ENCODE assay signal across 9 cellular contexts in the genomic region with DNA sequence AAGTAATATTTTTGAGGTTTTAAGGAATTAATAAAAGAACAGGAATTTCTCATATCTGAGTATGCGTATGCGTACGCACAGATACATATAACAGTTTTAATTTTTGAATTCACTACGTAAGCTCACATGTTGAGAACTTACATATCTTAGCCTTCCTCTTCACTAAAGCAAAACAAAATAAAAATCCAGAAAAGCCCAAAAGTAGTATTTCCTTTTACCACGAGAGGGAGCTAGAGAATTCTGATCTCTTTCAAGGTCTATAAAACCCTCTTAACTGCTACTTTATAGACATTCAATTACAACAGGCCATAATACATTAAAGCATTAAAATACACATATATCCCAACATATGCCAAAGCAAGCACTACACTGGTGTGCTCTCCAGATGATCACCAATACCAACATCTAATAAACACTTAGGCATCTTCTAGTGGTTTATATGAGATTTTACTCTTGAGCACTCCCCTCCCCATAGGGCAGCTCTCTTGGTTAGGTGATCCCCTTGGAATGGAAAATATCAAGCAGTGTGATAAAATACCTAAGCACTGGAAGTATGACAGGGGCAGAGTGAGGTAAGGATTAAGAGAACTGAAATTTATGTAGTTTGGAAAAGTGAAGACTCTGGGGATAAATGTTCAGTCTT.
A peak's percentile ranks its signal among the peaks of the same experiment; 100 is the strongest.
DNase-seq lines count a peak whose midpoint lies in the region; ATAC-seq and TF ChIP-seq lines count a peak whose summit lies in the region.
"Had no signal": no experiment of that assay in that cellular context is flagged by ENCODE, and none has a peak within 500 bp of the region (broad histone marks: within the 10 kb centered on the region; RNA-seq: fewer than 3 reads in every experiment).

No MANE protein-coding gene starts in this region.

- no peaks in the 10 kb centered on the region for H3K9me2 ChIP-seq in SU-DHL-6 (replicated peaks; ENCODE audit: insufficient read depth, low read length)

- no peak overlapping the region for H3K4me2 ChIP-seq in SU-DHL-6 (ENCODE audit: low read depth, low read length, poor library complexity, severe bottlenecking)

- H3K4me3 ChIP-seq in SU-DHL-6 (ENCODE audit: insufficient read depth, low read length, poor library complexity, severe bottlenecking): no peak overlapping the region
- H3K4me3 ChIP-seq in retinal pigment epithelial cell (ENCODE audit: low read length): no peak overlapping the region

- H4K20me1 ChIP-seq in SU-DHL-6 (ENCODE audit: low read depth, low read length): no peaks in the 10 kb centered on the region; the same call in 1 of the 2 replicates

- CTCF ChIA-PET in activated CD4-positive, alpha-beta T cell treated with anti-CD3 and anti-CD28 coated beads for 36 hours (lab: Charles Lee): interaction anchor here (0.5 to 7.4 kb wide), 46 partner anchors 9 to 589 kb away, joined by 3 to 113 read pairs (median 4); a partner anchor contains a TSS

- no peaks in the 10 kb centered on the region for H3K36me3 ChIP-seq in SU-DHL-6 (ENCODE audit: low read length)

- peak; percentile 62 for TF ChIP-seq CTCF in SU-DHL-6 (IDR thresholded peaks at IDR 0.05; ENCODE audit: insufficient read depth, low read length, poor library complexity, severe bottlenecking)
- TF ChIP-seq CTCF in retinal pigment epithelial cell (conservative IDR thresholded peaks at IDR 0.05; ENCODE audit: low read depth, low read length): peak; percentile 65

- no peaks in the 10 kb centered on the region for H3K9me3 Mint-ChIP-seq in activated CD4-positive, alpha-beta T cell treated with anti-CD3 and anti-CD28 coated beads for 36 hours (ENCODE audit: low read depth)

- POLR2A ChIA-PET in activated CD4-positive, alpha-beta T cell treated with anti-CD3 and anti-CD28 coated beads for 36 hours (lab: Charles Lee): no interaction called here

- intact Hi-C loops in activated CD4-positive, alpha-beta T cell treated with anti-CD3 and anti-CD28 coated beads for 36 hours (cut with DNase I, micrococcal nuclease): loop anchor here (1.0 to 10.0 kb wide), 5 partner anchors 121 to 311 kb away; no protein-coding TSS in a partner anchor

- no peaks in the 10 kb centered on the region for H3F3A ChIP-seq in SU-DHL-6 (ENCODE audit: insufficient read depth)

- no peak overlapping the region for H2AFZ ChIP-seq in SU-DHL-6 (ENCODE audit: low read depth, low read length, severe bottlenecking)

- no peaks in the 10 kb centered on the region for H3K9me3 ChIP-seq in SU-DHL-6 (ENCODE audit: insufficient read depth, low read length)

- no peak for DNase-seq in activated CD4-positive, alpha-beta T cell treated with anti-CD3 and anti-CD28 coated beads for 36 hours
- DNase-seq in activated CD4-positive, alpha-beta T cell treated with anti-CD3 and anti-CD28 coated beads, Interleukin-2, amount 50 U/mL, for 1 hour: no peak
- DNase-seq in NCI-H1417 (lab: John Stamatoyannopoulos, UW) (peak; percentile 35 to 87 (median 82)), fibroblast of the conjunctiva (ENCODE audit: low read depth) (peak; percentile 14), retinal pigment epithelial cell (ENCODE audit: low read depth) (no peak), C1 segment of cervical spinal cord (lab: John Stamatoyannopoulos, UW) (no peak)

- H3K27me3 Mint-ChIP-seq in activated CD4-positive, alpha-beta T cell treated with anti-CD3 and anti-CD28 coated beads for 36 hours: no peaks in the 10 kb centered on the region
- H3K27me3 Mint-ChIP-seq: activated naive CD8-positive, alpha-beta T cell had no signal

- no peak overlapping the region for H3K4me3 Mint-ChIP-seq in activated CD4-positive, alpha-beta T cell treated with anti-CD3 and anti-CD28 coated beads for 36 hours
- H3K4me3 Mint-ChIP-seq: activated naive CD8-positive, alpha-beta T cell had no signal

- H3K27ac Mint-ChIP-seq in activated CD4-positive, alpha-beta T cell treated with anti-CD3 and anti-CD28 coated beads for 36 hours: no peak overlapping the region
- H3K27ac Mint-ChIP-seq: activated naive CD8-positive, alpha-beta T cell had no signal

- H3K27ac ChIP-seq in SU-DHL-6 (ENCODE audit: low read depth, low read length): no peak overlapping the region

- no peaks in the 10 kb centered on the region for H3K79me2 ChIP-seq in SU-DHL-6 (ENCODE audit: insufficient read depth, low read length)

- no peaks in the 10 kb centered on the region for H3K27me3 ChIP-seq in SU-DHL-6 (ENCODE audit: low read length)

- peaks cover 11% of the 10 kb centered on the region for H3K4me1 Mint-ChIP-seq in activated CD4-positive, alpha-beta T cell treated with anti-CD3 and anti-CD28 coated beads for 36 hours

- H3K9ac ChIP-seq in SU-DHL-6 (ENCODE audit: low read length): no peak overlapping the region

- H3K36me3 Mint-ChIP-seq in activated CD4-positive, alpha-beta T cell treated with anti-CD3 and anti-CD28 coated beads for 36 hours (ENCODE audit: low read depth): peaks cover 4% of the 10 kb centered on the region

- ATAC-seq in activated CD4-positive, alpha-beta T cell treated with anti-CD3 and anti-CD28 coated beads for 36 hours: peak; percentile 51
- no peak for ATAC-seq in HG03045 (IDR thresholded peaks at IDR 0.05; ENCODE audit: unreplicated experiment)

Comparison
In these comparisons a context has a peak if more than half of its experiments do, and no peak if none do; other contexts are left out.
1. DNase-seq: peak in NCI-H1417 (3 of 3) and fibroblast of the conjunctiva (single experiment); none in activated CD4-positive, alpha-beta T cell treated with anti-CD3 and anti-CD28 coated beads for 36 hours (single experiment), activated CD4-positive, alpha-beta T cell treated with anti-CD3 and anti-CD28 coated beads, Interleukin-2, amount 50 U/mL, for 1 hour (single experiment), retinal pigment epithelial cell (single experiment) and C1 segment of cervical spinal cord (0 of 14).